ENCODE assay signal across 8 cellular contexts in the genomic region with DNA sequence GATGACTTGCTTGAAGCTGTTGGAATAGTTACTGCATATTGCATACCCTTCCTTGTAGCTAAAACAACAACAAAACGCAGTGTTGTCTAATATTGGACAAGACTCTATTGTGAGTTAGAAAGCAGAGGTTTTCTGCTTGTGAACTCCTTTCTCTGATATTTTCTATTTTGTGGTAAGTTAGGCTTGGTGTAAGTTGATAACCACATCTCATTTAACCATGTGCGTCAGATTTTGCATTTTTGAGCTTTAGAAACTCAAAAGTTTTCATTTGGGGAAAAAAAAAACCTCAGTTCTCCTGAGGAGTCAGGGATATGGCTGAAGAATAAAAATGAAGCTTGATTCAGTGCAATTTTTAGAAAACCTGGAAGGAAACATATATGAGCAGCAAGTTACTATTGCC. TPM values are rescaled to one million over a fixed set of nuclear protein-coding genes. Genes with fewer than 3 reads are reported as not detected.
DNase-seq lines count a peak whose midpoint lies in the region; ATAC-seq and TF ChIP-seq lines count a peak whose summit lies in the region.

No MANE protein-coding gene starts in this region.

- no peak for TF ChIP-seq POLR2A in upper lobe of left lung (IDR thresholded peaks at IDR 0.05)

- no peak overlapping the region for H4K8ac ChIP-seq in mesenchymal stem cell (ENCODE audit: low read length)

- peak overlapping the region; percentile 97 for H3K4me3 ChIP-seq in cardiac muscle cell
- peak overlapping the region; percentile 96 for H3K4me3 ChIP-seq in brain microvascular endothelial cell (ENCODE audit: low read depth, low read length)
- H3K4me3 ChIP-seq in mesenchymal stem cell (ENCODE audit: insufficient read depth in 1 of 2, low read depth in 1 of 2, low read length in 2 of 2) = peak overlapping the region; percentile 92 to 98
- peak overlapping the region; percentile 69 to 92 (median 78) for H3K4me3 ChIP-seq in upper lobe of left lung

- peaks cover 4% of the 10 kb centered on the region for H3K79me1 ChIP-seq in mesenchymal stem cell (replicated peaks; ENCODE audit: low read length, poor library complexity, severe bottlenecking)

- H3K9me3 ChIP-seq in cardiac muscle cell (ENCODE audit: low read depth) (no peaks in the 10 kb centered on the region), mesenchymal stem cell (ENCODE audit: control insufficient read depth, low read length) (no peaks in the 10 kb centered on the region), upper lobe of left lung (no peaks in the 10 kb centered on the region)

- no peak overlapping the region for H3K23ac ChIP-seq in mesenchymal stem cell (ENCODE audit: low read length in 2 of 2)

- DNase-seq in cardiac muscle cell (ENCODE audit: low read depth in 1 of 2, low spot score in 1 of 2) = no peak
- DNase-seq in cardiac septum (ENCODE audit: low spot score) = no peak
- DNase-seq in brain microvascular endothelial cell = no peak
- DNase-seq in mesenchymal stem cell = no peak
- DNase-seq in upper lobe of left lung = no peak
- DNase-seq in NCI-H82 (lab: John Stamatoyannopoulos, UW) = no peak

- peak overlapping the region; percentile 99 for H3K27ac ChIP-seq in cardiac muscle cell
- peak overlapping the region; percentile 99 for H3K27ac ChIP-seq in brain microvascular endothelial cell
- peak overlapping the region; percentile 89 for H3K27ac ChIP-seq in mesenchymal stem cell (ENCODE audit: low read length, poor library complexity, severe bottlenecking)
- H3K27ac ChIP-seq in upper lobe of left lung = peak overlapping the region; percentile 98 to 100 (median 100)

- TF ChIP-seq EP300 in upper lobe of left lung (IDR thresholded peaks at IDR 0.05) = no peak

- H3K4me1 ChIP-seq in cardiac muscle cell (ENCODE audit: low read depth) (peaks cover 17% of the 10 kb centered on the region), mesenchymal stem cell (ENCODE audit: control insufficient read depth, insufficient read depth, low read depth, low read length) (peaks cover 6% of the 10 kb centered on the region), upper lobe of left lung (peaks cover 31 to 62% (median 46%) of the 10 kb centered on the region in 4 donors)

- no peak overlapping the region for H2BK15ac ChIP-seq in mesenchymal stem cell (ENCODE audit: low read depth, poor library complexity, severe bottlenecking)

- peak overlapping the region; percentile 100 for H3K9ac ChIP-seq in mesenchymal stem cell (ENCODE audit: low read length)

- no peak overlapping the region for H2BK5ac ChIP-seq in mesenchymal stem cell (ENCODE audit: low read depth, low read length, poor library complexity, severe bottlenecking)

- WGBS in mesenchymal stem cell = 19% methylated on average over 2 of the region's 2 CpGs
- 4 to 7% methylated on average over 2 of the region's 2 CpGs for WGBS in upper lobe of left lung, 2 donors

- no peak overlapping the region for H4K91ac ChIP-seq in mesenchymal stem cell (ENCODE audit: low read length)

- peak overlapping the region; percentile 80 for H3K4me2 ChIP-seq in mesenchymal stem cell (ENCODE audit: low read length, poor library complexity, severe bottlenecking)

- intact Hi-C loops in cardiac septum (cut with DNase I) = loop anchor here (10.0 kb wide), 1 partner anchor 209 kb away; a partner anchor contains a TSS

- no peak overlapping the region for H2BK120ac ChIP-seq in mesenchymal stem cell (ENCODE audit: low read depth, low read length)

- no peak for TF ChIP-seq CTCF in cardiac muscle cell (IDR thresholded peaks at IDR 0.05; ENCODE audit: low read depth, low read length)
- no peak for TF ChIP-seq CTCF in brain microvascular endothelial cell (IDR thresholded peaks at IDR 0.05; ENCODE audit: low read depth, low read length, missing control alignments)
- no peak for TF ChIP-seq CTCF in upper lobe of left lung (IDR thresholded peaks at IDR 0.05)

- H3K36me3 ChIP-seq in cardiac muscle cell (peaks cover 8% of the 10 kb centered on the region), brain microvascular endothelial cell (replicated peaks) (peaks cover 8% of the 10 kb centered on the region), mesenchymal stem cell (ENCODE audit: control insufficient read depth in 1 of 2, insufficient read depth in 2 of 2, low read depth in 1 of 2, low read length in 2 of 2) (peaks cover 12 to 37% of the 10 kb centered on the region in 2 experiments), upper lobe of left lung (peaks cover 0 to 37% (median 0%) of the 10 kb centered on the region in 4 donors)

- H2BK12ac ChIP-seq in mesenchymal stem cell (ENCODE audit: low read length in 2 of 2) = no peak overlapping the region

- H2AK5ac ChIP-seq in mesenchymal stem cell (ENCODE audit: low read length, severe bottlenecking) = no peak overlapping the region

- no peaks in the 10 kb centered on the region for H3K27me3 ChIP-seq in cardiac muscle cell
- H3K27me3 ChIP-seq in brain microvascular endothelial cell (replicated peaks) = no peaks in the 10 kb centered on the region
- H3K27me3 ChIP-seq in mesenchymal stem cell (ENCODE audit: control insufficient read depth in 1 of 2, insufficient read depth in 1 of 2, low read length in 2 of 2) = no peaks in the 10 kb centered on the region
- H3K27me3 ChIP-seq in upper lobe of left lung = no peaks in the 10 kb centered on the region

- no peak overlapping the region for H3K18ac ChIP-seq in mesenchymal stem cell (ENCODE audit: low read depth in 1 of 2, low read length in 2 of 2)

- H3K14ac ChIP-seq in mesenchymal stem cell (ENCODE audit: low read length in 2 of 2) = no peak overlapping the region

- ATAC-seq in upper lobe of left lung (ENCODE audit: low FRiP score in 2 of 2) (no peak), HG02938 (IDR thresholded peaks at IDR 0.05; ENCODE audit: unreplicated experiment) (no peak), GM21515 (IDR thresholded peaks at IDR 0.05; ENCODE audit: unreplicated experiment) (no peak)

- H2AFZ ChIP-seq in mesenchymal stem cell (ENCODE audit: low read depth, low read length) = no peak overlapping the region

- H3K4ac ChIP-seq in mesenchymal stem cell (ENCODE audit: low read depth in 1 of 2, low read length in 2 of 2) = no peak overlapping the region

- in situ Hi-C loops in brain microvascular endothelial cell (cut with HindIII; ENCODE audit: low pct_ligation_motif_present, low sequenced_read_pairs) = no loop called here

RNA-seq across cellular contexts. Expression of a gene that starts 1.5 kb away (rescaled TPM):
- total RNA-seq in cardiac muscle cell (35.5 and 93.1 TPM in 2 replicates), cardiac septum (182 TPM), upper lobe of left lung (100 to 1,000 TPM in 2 of 6 donors, 10 to 100 TPM in 4; 43.0 to 155 (median 85.4) TPM)
- polyA plus RNA-seq in cardiac muscle cell = 132 and 163 TPM in 2 replicates
- 60.4 TPM for polyA plus RNA-seq in mesenchymal stem cell (2013, experiment 1 of 2)
- 62.6 TPM for polyA plus RNA-seq in mesenchymal stem cell (2013, experiment 2 of 2)
